Comparison of ENCODE assay signal across 8 cellular contexts in genomic region chr15:100601158-100601557, GRCh38. TPM values are rescaled to one million over a fixed set of nuclear protein-coding genes. Genes with fewer than 3 reads are reported as not detected.
DNase-seq lines count a peak whose midpoint lies in the region; ATAC-seq, FAIRE-seq and TF ChIP-seq lines count a peak whose summit lies in the region.

No MANE protein-coding gene starts in this region.

- peak overlapping the region; percentile 27 for H3K4ac ChIP-seq in trophoblast cell (ENCODE audit: low read depth, low read length)

- H3K4me3 ChIP-seq in endothelial cell of umbilical vein (replicated peaks in 1 of 3; ENCODE audit: insufficient read depth in 1 of 3, low read depth in 1 of 3, low read length in 3 of 3) (peak overlapping the region; percentile 77 to 95 (median 79)), trophoblast cell (ENCODE audit: low read depth, low read length) (no peak overlapping the region)

- H2AFZ ChIP-seq in endothelial cell of umbilical vein (ENCODE audit: low read depth, low read length) (peak overlapping the region; percentile 85), trophoblast cell (ENCODE audit: insufficient read depth, low read length, poor library complexity) (peak overlapping the region; percentile 45)

- CTCF ChIA-PET in endothelial cell of umbilical vein (lab: Charles Lee): interaction anchor here (1.4 kb wide), 2 partner anchors 29 to 251 kb away, joined by 14 to 17 read pairs; no protein-coding TSS in a partner anchor

- H3K4me3 Mint-ChIP-seq in natural killer cell: no peak overlapping the region
- H3K4me3 Mint-ChIP-seq in natural killer cell treated with Interleukin-12 subunit alpha and Interleukin-12 subunit beta and Interleukin-15 and Interleukin-18, amount 100 ng/mL, for 72 hours: no peak overlapping the region

- H3K79me1 ChIP-seq in trophoblast cell (ENCODE audit: low read length): peaks cover 8% of the 10 kb centered on the region

- peak; percentile 22 for DNase-seq in natural killer cell
- DNase-seq in natural killer cell treated with Interleukin-12 subunit alpha and Interleukin-12 subunit beta and Interleukin-15 and Interleukin-18, amount 100 ng/mL, for 72 hours (ENCODE audit: low spot score): no peak
- DNase-seq in endothelial cell of umbilical vein (ENCODE audit: low read depth, low spot score): peak; percentile 57
- DNase-seq in trophoblast cell: no peak
- DNase-seq in cerebellar nuclear complex (lab: John Stamatoyannopoulos, UW): no peak
- DNase-seq in NCI-H2107 (lab: John Stamatoyannopoulos, UW): no peak
- no peak for DNase-seq in SHP77 (lab: John Stamatoyannopoulos, UW)

- H3K27ac Mint-ChIP-seq in natural killer cell: no peak overlapping the region
- H3K27ac Mint-ChIP-seq in natural killer cell treated with Interleukin-12 subunit alpha and Interleukin-12 subunit beta and Interleukin-15 and Interleukin-18, amount 100 ng/mL, for 72 hours: no peak overlapping the region

- H3K4me1 ChIP-seq in endothelial cell of umbilical vein (ENCODE audit: control insufficient read depth, extremely low read depth, insufficient read depth, low read length) (peaks cover 21% of the 10 kb centered on the region), trophoblast cell (ENCODE audit: control insufficient read depth in 1 of 2, insufficient read depth in 2 of 2, low read length in 2 of 2) (peaks cover 5 to 6% of the 10 kb centered on the region in 2 experiments)

- H4K91ac ChIP-seq in trophoblast cell (ENCODE audit: low read depth, low read length): no peak overlapping the region

- H4K8ac ChIP-seq in trophoblast cell (ENCODE audit: low read depth, low read length): no peak overlapping the region

- H3K27me3 ChIP-seq in endothelial cell of umbilical vein (ENCODE audit: control insufficient read depth in 2 of 2, insufficient read depth in 2 of 2, low read length in 2 of 2): no peaks in the 10 kb centered on the region
- no peaks in the 10 kb centered on the region for H3K27me3 ChIP-seq in trophoblast cell (ENCODE audit: insufficient read depth, low read length)

- H3K9me1 ChIP-seq in endothelial cell of umbilical vein (replicated peaks; ENCODE audit: control insufficient read depth, extremely low read depth, insufficient read depth, low read length): no peaks in the 10 kb centered on the region

- no peak overlapping the region for H3K18ac ChIP-seq in trophoblast cell (ENCODE audit: low read length)

- TF ChIP-seq CTCF in natural killer cell (IDR thresholded peaks at IDR 0.05): no peak
- no peak for TF ChIP-seq CTCF in VCaP (conservative IDR thresholded peaks at IDR 0.05)
- no peak for TF ChIP-seq CTCF in endothelial cell of umbilical vein (IDR thresholded peaks at IDR 0.05; ENCODE audit: extremely low read depth in 1 of 2, insufficient read depth in 1 of 2, low read depth in 1 of 2, low read length in 2 of 2)

- H2BK120ac ChIP-seq in trophoblast cell (ENCODE audit: insufficient read depth, low read length, poor library complexity): no peak overlapping the region

- no peak for ATAC-seq in natural killer cell
- no peak for ATAC-seq in natural killer cell treated with Interleukin-12 subunit alpha and Interleukin-12 subunit beta and Interleukin-15 and Interleukin-18, amount 100 ng/mL, for 72 hours

- no peak overlapping the region for H2AK5ac ChIP-seq in trophoblast cell (ENCODE audit: low read length)

- FAIRE-seq in endothelial cell of umbilical vein (lab: Jason Lieb, UNC): no peak

- H3K36me3 Mint-ChIP-seq in natural killer cell: no peaks in the 10 kb centered on the region
- H3K36me3 Mint-ChIP-seq in natural killer cell treated with Interleukin-12 subunit alpha and Interleukin-12 subunit beta and Interleukin-15 and Interleukin-18, amount 100 ng/mL, for 72 hours: peaks cover 5% of the 10 kb centered on the region

- no TSS peak for BruUV-seq in endothelial cell of umbilical vein (replicated peaks; lab: Mats Ljungman, UMichigan)

- peaks cover 42 to 50% of the 10 kb centered on the region in 2 donors for H3K4me1 Mint-ChIP-seq in natural killer cell
- H3K4me1 Mint-ChIP-seq in natural killer cell treated with Interleukin-12 subunit alpha and Interleukin-12 subunit beta and Interleukin-15 and Interleukin-18, amount 100 ng/mL, for 72 hours (ENCODE audit: low read depth in 2 of 2): peaks cover 37 to 49% of the 10 kb centered on the region in 2 donors

- no peaks in the 10 kb centered on the region for H3K9me3 Mint-ChIP-seq in natural killer cell
- no peaks in the 10 kb centered on the region for H3K9me3 Mint-ChIP-seq in natural killer cell treated with Interleukin-12 subunit alpha and Interleukin-12 subunit beta and Interleukin-15 and Interleukin-18, amount 100 ng/mL, for 72 hours

- H4K20me1 ChIP-seq in endothelial cell of umbilical vein (replicated peaks; ENCODE audit: control insufficient read depth, extremely low read depth, insufficient read depth, low read length): no peaks in the 10 kb centered on the region

- POLR2A ChIA-PET in endothelial cell of umbilical vein (lab: Charles Lee): interaction anchor here (1.1 kb wide), 1 partner anchor 317 kb away, joined by 3 read pairs; no protein-coding TSS in a partner anchor

- WGBS in trophoblast cell (ENCODE audit: extremely low coverage, insufficient coverage, insufficient read length): no CpG with 5 or more reads among the region's 10 CpGs

- H3K27me3 Mint-ChIP-seq in natural killer cell (ENCODE audit: low read depth in 2 of 2): no peaks in the 10 kb centered on the region
- no peaks in the 10 kb centered on the region for H3K27me3 Mint-ChIP-seq in natural killer cell treated with Interleukin-12 subunit alpha and Interleukin-12 subunit beta and Interleukin-15 and Interleukin-18, amount 100 ng/mL, for 72 hours

- H3K9me3 ChIP-seq in endothelial cell of umbilical vein (replicated peaks; ENCODE audit: control insufficient read depth, insufficient read depth, low read length) (no peaks in the 10 kb centered on the region), trophoblast cell (ENCODE audit: insufficient read depth, low read depth, low read length) (no peaks in the 10 kb centered on the region)

- H3K4me2 ChIP-seq in endothelial cell of umbilical vein (ENCODE audit: insufficient read depth, low read length) (peak overlapping the region; percentile 93), trophoblast cell (ENCODE audit: low read length) (peak overlapping the region; percentile 86)

- H3K79me2 ChIP-seq in endothelial cell of umbilical vein (ENCODE audit: control insufficient read depth, insufficient read depth, low read length) (peaks cover 76% of the 10 kb centered on the region), trophoblast cell (ENCODE audit: control insufficient read depth, insufficient read depth, low read length, poor library complexity) (peaks cover 11% of the 10 kb centered on the region)

- dilution Hi-C loops in endothelial cell of umbilical vein (cut with MboI; ENCODE audit: extremely low pct_ligation_motif_present, low sequenced_read_pairs): no loop called here

- H3K23ac ChIP-seq in trophoblast cell (ENCODE audit: low read length): no peak overlapping the region

- no peak for TF ChIP-seq POLR2A in endothelial cell of umbilical vein (IDR thresholded peaks at IDR 0.05; ENCODE audit: low read depth, low read length)

- H3K14ac ChIP-seq in trophoblast cell (ENCODE audit: low read length): no peak overlapping the region

- no peak overlapping the region for H4K12ac ChIP-seq in trophoblast cell (ENCODE audit: low read depth, low read length)

- H3K36me3 ChIP-seq in endothelial cell of umbilical vein (ENCODE audit: control insufficient read depth in 2 of 2, extremely low read depth in 1 of 2, insufficient read depth in 2 of 2, low read length in 2 of 2): peaks cover 0 to 2% of the 10 kb centered on the region in 2 experiments
- H3K36me3 ChIP-seq in trophoblast cell (ENCODE audit: control insufficient read depth in 1 of 2, insufficient read depth in 2 of 2, low read length in 2 of 2): no peaks in the 10 kb centered on the region

- intact Hi-C loops in natural killer cell (cut with micrococcal nuclease): loop anchor here (5.0 to 10.0 kb wide), 4 partner anchors 641 to 1121 kb away; partner anchors contain the start of gene TARS3
- intact Hi-C loops in endothelial cell of umbilical vein (cut with micrococcal nuclease): loop anchor here (5.0 to 10.0 kb wide), 4 partner anchors 489 to 674 kb away; partner anchors contain the start of gene CHSY1

- H3K9ac ChIP-seq in endothelial cell of umbilical vein (replicated peaks; ENCODE audit: extremely low read depth, insufficient read depth, low read length) (peak overlapping the region; percentile 91), trophoblast cell (ENCODE audit: low read length) (no peak overlapping the region)

- H2BK5ac ChIP-seq in trophoblast cell (ENCODE audit: low read depth, low read length, poor library complexity): no peak overlapping the region

- no peak overlapping the region for H2BK12ac ChIP-seq in trophoblast cell (ENCODE audit: low read length)

- peak overlapping the region; percentile 89 for H3K27ac ChIP-seq in VCaP
- peak overlapping the region; percentile 49 for H3K27ac ChIP-seq in endothelial cell of umbilical vein (ENCODE audit: insufficient read depth, low read depth, low read length)
- no peak overlapping the region for H3K27ac ChIP-seq in trophoblast cell (ENCODE audit: low read depth, low read length)

RNA-seq across cellular contexts. Expression of gene LINS1, which starts 0.8 kb away (rescaled TPM):
- total RNA-seq in natural killer cell (10 to 100 TPM; 26.1 to 28.2 (median 26.7) TPM), endothelial cell of umbilical vein (9.6 and 14.7 TPM in 2 replicates)
- total RNA-seq in natural killer cell treated with Interleukin-12 subunit alpha and Interleukin-12 subunit beta and Interleukin-15 and Interleukin-18, amount 100 ng/mL, for 72 hours: 10 to 100 TPM; 27.7 to 40.5 TPM
- polyA plus RNA-seq in endothelial cell of umbilical vein: 6.9 and 7.6 TPM in 2 replicates
- 4.5 and 5.9 TPM in 2 replicates for polyA plus RNA-seq in endothelial cell of umbilical vein (2011; cell fraction: cytosol; rRNA removed)
- polyA plus RNA-seq in endothelial cell of umbilical vein (2011; cell fraction: nucleus; rRNA removed): 24.7 and 32.1 TPM in 2 replicates
- 6.4 and 11.6 TPM in 2 replicates for polyA plus RNA-seq in endothelial cell of umbilical vein (2012)
- polyA minus RNA-seq in endothelial cell of umbilical vein: 12.5 and 19.4 TPM in 2 replicates
- 8.5 TPM for polyA minus RNA-seq in endothelial cell of umbilical vein (2011; cell fraction: cytosol; rRNA and poly(A)+ RNA removed)
- 8.1 and 19.1 TPM in 2 replicates for polyA minus RNA-seq in endothelial cell of umbilical vein (2011; cell fraction: nucleus; rRNA and poly(A)+ RNA removed)
- 5.6 and 5.9 TPM in 2 replicates for polyA plus RNA-seq in trophoblast cell (2013)

RNA-seq across cellular contexts. Expression of gene ASB7, which starts 1.2 kb away (rescaled TPM):
- total RNA-seq in natural killer cell: 10 to 100 TPM; 16.1 to 23.1 (median 20.5) TPM
- 10 to 100 TPM; 18.9 to 19.2 TPM for total RNA-seq in natural killer cell treated with Interleukin-12 subunit alpha and Interleukin-12 subunit beta and Interleukin-15 and Interleukin-18, amount 100 ng/mL, for 72 hours
- 13.0 and 13.3 TPM in 2 replicates for total RNA-seq in endothelial cell of umbilical vein
- 5.7 and 6.8 TPM in 2 replicates for polyA plus RNA-seq in endothelial cell of umbilical vein
- 7.1 and 8.3 TPM in 2 replicates for polyA plus RNA-seq in endothelial cell of umbilical vein (2011; cell fraction: cytosol; rRNA removed)
- 9.1 and 10.1 TPM in 2 replicates for polyA plus RNA-seq in endothelial cell of umbilical vein (2011; cell fraction: nucleus; rRNA removed)
- 8.3 and 9.1 TPM in 2 replicates for polyA plus RNA-seq in endothelial cell of umbilical vein (2012)
- 22.6 and 23.5 TPM in 2 replicates for polyA minus RNA-seq in endothelial cell of umbilical vein
- polyA minus RNA-seq in endothelial cell of umbilical vein (2011; cell fraction: cytosol; rRNA and poly(A)+ RNA removed): 13.4 TPM
- polyA minus RNA-seq in endothelial cell of umbilical vein (2011; cell fraction: nucleus; rRNA and poly(A)+ RNA removed): 11.5 and 19.3 TPM in 2 replicates
- polyA plus RNA-seq in trophoblast cell (2013): 6.2 and 6.5 TPM in 2 replicates

Comparison
In these comparisons a context has a peak if more than half of its experiments do, and no peak if none do; other contexts are left out.
1. DNase-seq: peak in natural killer cell (single experiment) and endothelial cell of umbilical vein (single experiment); none in natural killer cell treated with Interleukin-12 subunit alpha and Interleukin-12 subunit beta and Interleukin-15 and Interleukin-18, amount 100 ng/mL, for 72 hours (single experiment), trophoblast cell (0 of 2), cerebellar nuclear complex (0 of 2), NCI-H2107 (single experiment) and SHP77 (0 of 2).